ENCODE assay signal across 17 cellular contexts in genomic region chr9:137042751-137043727, GRCh38. TPM values are rescaled to one million over a fixed set of nuclear protein-coding genes. Genes with fewer than 3 reads are reported as not detected.
A peak's percentile ranks its signal among the peaks of the same experiment; 100 is the strongest.
DNase-seq lines count a peak whose midpoint lies in the region; ATAC-seq and TF ChIP-seq lines count a peak whose summit lies in the region.
"Had no signal": no experiment of that assay in that cellular context is flagged by ENCODE, and none has a peak within 500 bp of the region (broad histone marks: within the 10 kb centered on the region; RNA-seq: fewer than 3 reads in every experiment).

No MANE protein-coding gene starts in this region.

- peak overlapping the region; percentile 96 for H3K27ac ChIP-seq in 22Rv1
- no peak overlapping the region for H3K27ac ChIP-seq in WERI-Rb-1
- H3K27ac ChIP-seq in heart right ventricle: peak overlapping the region; percentile 78 to 92 (median 88)
- H3K27ac ChIP-seq in parathyroid adenoma: peak overlapping the region; percentile 57

- no peaks in the 10 kb centered on the region for H3K9me3 ChIP-seq in WERI-Rb-1 (ENCODE audit: severe bottlenecking)
- no peaks in the 10 kb centered on the region for H3K9me3 ChIP-seq in heart right ventricle
- no peaks in the 10 kb centered on the region for H3K9me3 ChIP-seq in parathyroid adenoma (ENCODE audit: control insufficient read depth, low read length)
- H3K9me3 ChIP-seq in HAP-1: no peaks in the 10 kb centered on the region

- WGBS in heart right ventricle, 2 donors: 62 to 72% methylated on average over 30 to 36 of the region's 36 CpGs

- peak; percentile 47 to 74 (median 61) for ATAC-seq in heart right ventricle
- ATAC-seq in GM21786 (IDR thresholded peaks at IDR 0.05; ENCODE audit: unreplicated experiment): no peak
- ATAC-seq: activated naive CD4-positive, alpha-beta T cell treated with anti-CD3 and anti-CD28 coated beads, Interleukin-2, amount 50 U/mL, for 72 hours; stimulated activated memory B cell treated with anti-CD40 and anti-IgM and Interleukin-4, amounts not matched to agents 10 μg/mL and 1 μg/mL and 100 μg/mL, for 72 hours had no signal

- no peak overlapping the region for H3K4me3 ChIP-seq in WERI-Rb-1 (ENCODE audit: low read depth, low read length)
- H3K4me3 ChIP-seq in heart right ventricle: peak overlapping the region in 9 of 10 donors; percentile 57 to 80 (median 72)
- H3K4me3 ChIP-seq in parathyroid adenoma (ENCODE audit: low read depth, low read length): no peak overlapping the region
- H3K4me3 ChIP-seq in HAP-1: no peak overlapping the region

- H3K4me1 ChIP-seq in heart right ventricle (peaks cover 27 to 56% (median 37%) of the 10 kb centered on the region in 9 donors), parathyroid adenoma (peaks cover 2% of the 10 kb centered on the region), HAP-1 (no peaks in the 10 kb centered on the region; the same call in 1 of the 2 replicates)

- peak; percentile 33 for DNase-seq in WERI-Rb-1
- DNase-seq in heart right ventricle: peak; percentile 69 to 85
- DNase-seq in OCI-M2 (lab: John Stamatoyannopoulos, UW; ENCODE audit: unreplicated experiment): no peak
- DNase-seq in HAP-1 (ENCODE audit: low spot score in 2 of 2): no peak
- DNase-seq in NCI-H1092 treated with DMSO at 0.1 percent for 48 hours (lab: John Stamatoyannopoulos, UW): no peak
- DNase-seq: ACHN; activated CD4-positive, alpha-beta T cell treated with anti-CD3 and anti-CD28 coated beads for 4 hours; effector CD4-positive, alpha-beta T cell; foreskin fibroblast; GOT3 had no signal

- no peak overlapping the region for H3K9ac ChIP-seq in parathyroid adenoma

- intact Hi-C loops in heart right ventricle (cut with DNase I): no loop called here

- in situ Hi-C loops in HAP-1 (cut with MboI; ENCODE audit: low sequenced_read_pairs): no loop called here

- no peaks in the 10 kb centered on the region for H3K79me2 ChIP-seq in parathyroid adenoma

- TF ChIP-seq CTCF in 22Rv1 (IDR thresholded peaks at IDR 0.05) (no peak), WERI-Rb-1 (IDR thresholded peaks at IDR 0.05; ENCODE audit: low read depth, low read length) (no peak), heart right ventricle (IDR thresholded peaks at IDR 0.05) (no peak), parathyroid adenoma (IDR thresholded peaks at IDR 0.05) (no peak)

- no peaks in the 10 kb centered on the region for H3K27me3 ChIP-seq in WERI-Rb-1 (ENCODE audit: insufficient read depth, low read depth, severe bottlenecking)
- H3K27me3 ChIP-seq in heart right ventricle: peaks cover 0 to 44% (median 12%) of the 10 kb centered on the region in 7 donors
- no peaks in the 10 kb centered on the region for H3K27me3 ChIP-seq in parathyroid adenoma (ENCODE audit: control insufficient read depth, insufficient read depth, low read length)
- no peaks in the 10 kb centered on the region for H3K27me3 ChIP-seq in HAP-1 (ENCODE audit: low read depth)

- H3K4me2 ChIP-seq in parathyroid adenoma (ENCODE audit: low read length): no peak overlapping the region

- H3K36me3 ChIP-seq in WERI-Rb-1: peaks cover 30% of the 10 kb centered on the region
- H3K36me3 ChIP-seq in heart right ventricle: peaks cover 4 to 47% (median 20%) of the 10 kb centered on the region in 9 donors
- no peaks in the 10 kb centered on the region for H3K36me3 ChIP-seq in parathyroid adenoma (ENCODE audit: control insufficient read depth, insufficient read depth, low read length)
- H3K36me3 ChIP-seq in HAP-1 (replicated peaks): peaks cover 12% of the 10 kb centered on the region; the same call in 1 of the 2 replicates

- H2AFZ ChIP-seq in parathyroid adenoma: no peak overlapping the region

RNA-seq across cellular contexts. Expression of gene NPDC1, which starts 2.9 kb away (rescaled TPM):
- 10 to 100 TPM; 29.1 to 74.3 (median 52.6) TPM for total RNA-seq in heart right ventricle
- 100 to 1,000 TPM in 1 of 2 donors, 10 to 100 TPM in 1; 74.2 to 153 TPM for polyA plus RNA-seq in heart right ventricle

RNA-seq across cellular contexts. Expression of gene ENTPD2, which starts 10.8 kb away (rescaled TPM):
- 1 to 10 TPM in 8 of 10 donors, under 1 TPM in 2; 0.32 to 2.5 (median 1.6) TPM for total RNA-seq in heart right ventricle
- polyA plus RNA-seq in heart right ventricle: 1 to 10 TPM in 1 of 2 donors, under 1 TPM in 1; 0.96 to 3.3 TPM

RNA-seq across cellular contexts. Expression of gene FUT7, which starts 11.2 kb away (rescaled TPM):
- total RNA-seq in heart right ventricle: under 1 TPM in 5 of 10 donors, not detected in 5; 0.13 to 0.30 (median 0.15) TPM
- under 1 TPM; 0.07 to 0.15 TPM for polyA plus RNA-seq in heart right ventricle
- total RNA-seq: bronchial epithelial cell, urinary bladder had no signal

RNA-seq across cellular contexts. Expression of gene ABCA2, which starts 15.0 kb away (rescaled TPM):
- total RNA-seq in heart right ventricle: 10 to 100 TPM; 23.6 to 42.6 (median 28.1) TPM
- 10 to 100 TPM; 16.0 to 46.7 TPM for polyA plus RNA-seq in heart right ventricle

RNA-seq across cellular contexts. Expression of gene SAPCD2, which starts 27.3 kb away (rescaled TPM):
- 1 to 10 TPM in 1 of 10 donors, under 1 TPM in 8, not detected in 1; 0.06 to 1.1 (median 0.11) TPM for total RNA-seq in heart right ventricle
- polyA plus RNA-seq in heart right ventricle: under 1 TPM; 0.15 to 0.23 TPM

Comparison
In these comparisons a context has a peak if more than half of its experiments do, and no peak if none do; other contexts are left out.
1. DNase-seq: peak in WERI-Rb-1 (single experiment) and heart right ventricle (2 of 2); none in OCI-M2 (single experiment), HAP-1 (0 of 2) and NCI-H1092 treated with DMSO at 0.1 percent for 48 hours (single experiment).
2. H3K4me3 ChIP-seq: peak in heart right ventricle (9 of 10); none in WERI-Rb-1 (single experiment), parathyroid adenoma (single experiment) and HAP-1 (single experiment).